17 cellular contexts compared by ENCODE assay signal in genomic region chr5:122358382-122358990, GRCh38. TPM values are rescaled to one million over a fixed set of nuclear protein-coding genes. Genes with fewer than 3 reads are reported as not detected.
"Had no signal": no experiment of that assay in that cellular context is flagged by ENCODE, and none has a peak within 500 bp of the region (broad histone marks: within the 10 kb centered on the region; RNA-seq: fewer than 3 reads in every experiment).

No MANE protein-coding gene starts in this region.

- H3K27me3 ChIP-seq: right atrium auricular region, thyroid gland, uterus had no signal

- H3K4me3 ChIP-seq: right atrium auricular region, thyroid gland, uterus had no signal

- ATAC-seq: activated CD8-positive, alpha-beta T cell treated with anti-CD3 and anti-CD28 coated beads, Interleukin-2, amount 10 ng/mL, durations not matched to agents 7 days and 5 days; effector memory CD8-positive, alpha-beta T cell; stimulated activated effector memory CD8-positive, alpha-beta T cell treated with anti-CD3 and anti-CD28 coated beads, Interleukin-12 subunit alpha, Interleukin-12 subunit beta, amount 100 ng/mL, for 72 hours; T-cell had no signal

- H3K27ac ChIP-seq: parathyroid adenoma, right atrium auricular region, thyroid gland, uterus, WERI-Rb-1 had no signal

- H3K4me3 Mint-ChIP-seq: activated CD8-positive, alpha-beta T cell treated with anti-CD3 and anti-CD28 coated beads, Interleukin-2, amount 10 ng/mL, durations not matched to agents 7 days and 5 days; activated T-helper 1 cell treated with anti-CD3 and anti-CD28 coated beads, Interleukin-12 subunit alpha, Interleukin-12 subunit beta, Interleukin-2, Interleukin-4 antibody, amounts not matched to agents 30 ng/mL and 10 ng/mL and 1 ng/mL, durations not matched to agents 14 hours and 24 hours and 36 hours; central memory CD8-positive, alpha-beta T cell; effector memory CD8-positive, alpha-beta T cell; stimulated activated effector memory CD8-positive, alpha-beta T cell treated with anti-CD3 and anti-CD28 coated beads, Interleukin-12 subunit alpha, Interleukin-12 subunit beta, amount 100 ng/mL, for 72 hours; T-cell had no signal

- H3K36me3 Mint-ChIP-seq: stimulated activated effector memory CD8-positive, alpha-beta T cell treated with anti-CD3 and anti-CD28 coated beads, Interleukin-12 subunit alpha, Interleukin-12 subunit beta, amount 100 ng/mL, for 72 hours; T-cell had no signal

- H3K27ac Mint-ChIP-seq: activated CD8-positive, alpha-beta T cell treated with anti-CD3 and anti-CD28 coated beads, Interleukin-2, amount 10 ng/mL, durations not matched to agents 7 days and 5 days; activated T-helper 1 cell treated with anti-CD3 and anti-CD28 coated beads, Interleukin-12 subunit alpha, Interleukin-12 subunit beta, Interleukin-2, Interleukin-4 antibody, amounts not matched to agents 30 ng/mL and 10 ng/mL and 1 ng/mL, durations not matched to agents 14 hours and 24 hours and 36 hours; effector memory CD8-positive, alpha-beta T cell; stimulated activated effector memory CD8-positive, alpha-beta T cell treated with anti-CD3 and anti-CD28 coated beads, Interleukin-12 subunit alpha, Interleukin-12 subunit beta, amount 100 ng/mL, for 72 hours; T-cell had no signal

- H3K27me3 Mint-ChIP-seq: central memory CD8-positive, alpha-beta T cell; effector memory CD8-positive, alpha-beta T cell; T-cell had no signal

- H3K4me1 ChIP-seq: parathyroid adenoma, right atrium auricular region, thyroid gland had no signal

- DNase-seq: activated CD4-positive, alpha-beta T cell treated with anti-CD3 and anti-CD28 coated beads for 4 hours; activated CD8-positive, alpha-beta T cell treated with anti-CD3 and anti-CD28 coated beads, Interleukin-2, amount 10 ng/mL, durations not matched to agents 7 days and 5 days; activated naive CD4-positive, alpha-beta T cell treated with Interleukin-2 at 50 U/mL for 16 hours; cortex of kidney; effector memory CD8-positive, alpha-beta T cell; kidney; small intestine; T-cell; thyroid gland; uterus; WERI-Rb-1 had no signal

- H3K9ac ChIP-seq: parathyroid adenoma had no signal

- H3K9me3 ChIP-seq: right atrium auricular region, thyroid gland, uterus had no signal

- H3K9me3 Mint-ChIP-seq: activated T-helper 1 cell treated with anti-CD3 and anti-CD28 coated beads, Interleukin-12 subunit alpha, Interleukin-12 subunit beta, Interleukin-2, Interleukin-4 antibody, amounts not matched to agents 30 ng/mL and 10 ng/mL and 1 ng/mL, durations not matched to agents 14 hours and 24 hours and 36 hours; central memory CD8-positive, alpha-beta T cell; stimulated activated effector memory CD8-positive, alpha-beta T cell treated with anti-CD3 and anti-CD28 coated beads, Interleukin-12 subunit alpha, Interleukin-12 subunit beta, amount 100 ng/mL, for 72 hours; T-cell had no signal

- H3K4me1 Mint-ChIP-seq: central memory CD8-positive, alpha-beta T cell; stimulated activated effector memory CD8-positive, alpha-beta T cell treated with anti-CD3 and anti-CD28 coated beads, Interleukin-12 subunit alpha, Interleukin-12 subunit beta, amount 100 ng/mL, for 72 hours; T-cell had no signal

- H3K36me3 ChIP-seq: right atrium auricular region, thyroid gland, uterus, WERI-Rb-1 had no signal

RNA-seq across cellular contexts. Expression of gene SNCAIP, which starts 46.4 kb away (rescaled TPM):
- total RNA-seq: activated CD8-positive, alpha-beta T cell treated with anti-CD3 and anti-CD28 coated beads, Interleukin-2, amount 10 ng/mL, durations not matched to agents 7 days and 5 days; activated T-helper 1 cell treated with anti-CD3 and anti-CD28 coated beads, Interleukin-12 subunit alpha, Interleukin-12 subunit beta, Interleukin-2, Interleukin-4 antibody, amounts not matched to agents 30 ng/mL and 10 ng/mL and 1 ng/mL, durations not matched to agents 14 hours and 24 hours and 36 hours; myocyte; T-cell had no signal
